ENCODE assay signal across 2 cellular contexts in genomic region chr17:40542562-40543411, GRCh38.
TF ChIP-seq lines count a peak whose summit lies in the region.

No MANE protein-coding gene starts in this region.

TF ChIP-seq in WTC11, 78 proteins besides CTCF, POLR2A, EP300 and RAD21:
- TF ChIP-seq GABPB1 (CRISPR knock-in tag; IDR thresholded peaks at IDR 0.05) (peak; percentile 58; the same call in 1 of the 2 replicates), E2F5 (CRISPR knock-in tag; IDR thresholded peaks at IDR 0.05) (no peak)

TF ChIP-seq in endothelial cell of umbilical vein, 7 proteins besides CTCF, POLR2A, EP300 and RAD21:
- TF ChIP-seq POLR2AphosphoS5 (IDR thresholded peaks at IDR 0.05; ENCODE audit: insufficient read depth, low read depth, low read length) (no peak), FOS (IDR thresholded peaks at IDR 0.05; ENCODE audit: borderline replicate concordance, insufficient read depth, low read length) (no peak), MYC (IDR thresholded peaks at IDR 0.05; ENCODE audit: low read depth, low read length) (no peak), EZH2 (IDR thresholded peaks at IDR 0.05; ENCODE audit: borderline replicate concordance, low read depth, low read length, severe bottlenecking) (no peak)
